26 cellular contexts compared by ENCODE assay signal in genomic region chr10:132280646-132281074, GRCh38. TPM values are rescaled to one million over a fixed set of nuclear protein-coding genes. Genes with fewer than 3 reads are reported as not detected.
DNase-seq lines count a peak whose midpoint lies in the region; ATAC-seq, FAIRE-seq and TF ChIP-seq lines count a peak whose summit lies in the region.
"Had no signal": no experiment of that assay in that cellular context is flagged by ENCODE, and none has a peak within 500 bp of the region (broad histone marks: within the 10 kb centered on the region; RNA-seq: fewer than 3 reads in every experiment).

No MANE protein-coding gene starts in this region.

- H3K4me1 Mint-ChIP-seq in activated CD8-positive, alpha-beta T cell treated with anti-CD3 and anti-CD28 coated beads, Interleukin-2, amount 10 ng/mL, durations not matched to agents 7 days and 5 days (ENCODE audit: low read depth): peaks cover 2% of the 10 kb centered on the region
- peaks cover 3% of the 10 kb centered on the region for H3K4me1 Mint-ChIP-seq in activated CD8-positive, alpha-beta T cell treated with anti-CD3 and anti-CD28 coated beads for 36 hours (ENCODE audit: low read depth)
- peaks cover 3% of the 10 kb centered on the region for H3K4me1 Mint-ChIP-seq in WTC11

- peaks cover 0 to 14% (median 0%) of the 10 kb centered on the region in 7 donors for H3K27me3 ChIP-seq in spleen (replicated peaks in 1 of 7)

- no peak for FAIRE-seq in kidney (lab: Jason Lieb, UNC)
- FAIRE-seq: G401.6, GM12878, HepG2 had no signal

- no peak overlapping the region for H3K4me3 Mint-ChIP-seq in activated CD8-positive, alpha-beta T cell treated with anti-CD3 and anti-CD28 coated beads, Interleukin-2, amount 10 ng/mL, durations not matched to agents 7 days and 5 days
- no peak overlapping the region for H3K4me3 Mint-ChIP-seq in activated CD8-positive, alpha-beta T cell treated with anti-CD3 and anti-CD28 coated beads for 36 hours
- no peak overlapping the region for H3K4me3 Mint-ChIP-seq in WTC11
- H3K4me3 Mint-ChIP-seq: CD8-positive, alpha-beta T cell had no signal

- intact Hi-C loops in activated CD8-positive, alpha-beta T cell treated with anti-CD3 and anti-CD28 coated beads for 36 hours (cut with micrococcal nuclease): no loop called here
- intact Hi-C loops in kidney (cut with DNase I): no loop called here
- intact Hi-C loops in spleen (cut with DNase I; ENCODE audit: low total_unique reads): no loop called here

- no peaks in the 10 kb centered on the region for H3K9me3 Mint-ChIP-seq in activated CD8-positive, alpha-beta T cell treated with anti-CD3 and anti-CD28 coated beads, Interleukin-2, amount 10 ng/mL, durations not matched to agents 7 days and 5 days (ENCODE audit: insufficient read depth)
- H3K9me3 Mint-ChIP-seq in activated CD8-positive, alpha-beta T cell treated with anti-CD3 and anti-CD28 coated beads for 36 hours: no peaks in the 10 kb centered on the region
- peaks cover 8% of the 10 kb centered on the region; the same call in 1 of the 2 replicates for H3K9me3 Mint-ChIP-seq in WTC11
- H3K9me3 Mint-ChIP-seq: CD8-positive, alpha-beta T cell had no signal

- no peak for TF ChIP-seq POLR2A in spleen (IDR thresholded peaks at IDR 0.05)
- TF ChIP-seq POLR2A in GM18505 (IDR thresholded peaks at IDR 0.05; ENCODE audit: borderline replicate concordance, extremely low read depth, insufficient read depth, insufficient read length): no peak

- H3K9ac ChIP-seq in kidney (ENCODE audit: low read length in 2 of 2): no peak overlapping the region

- H3K27ac ChIP-seq in kidney (ENCODE audit: low read depth in 2 of 2, low read length in 2 of 2) (no peak overlapping the region), spleen (no peak overlapping the region)
- H3K27ac ChIP-seq: SJSA1 had no signal

- DNase-seq in activated CD8-positive, alpha-beta T cell treated with anti-CD3 and anti-CD28 coated beads, Interleukin-2, amount 10 ng/mL, durations not matched to agents 7 days and 5 days: no peak
- no peak for DNase-seq in activated CD8-positive, alpha-beta T cell treated with anti-CD3 and anti-CD28 coated beads for 36 hours
- DNase-seq in WTC11 (ENCODE audit: low spot score): no peak
- DNase-seq in kidney: peak; percentile 61
- DNase-seq in spleen: peak; percentile 36
- DNase-seq: C1 segment of cervical spinal cord; Caco-2; CD8-positive, alpha-beta T cell; H7; Kasumi-1; NCI-H1092 treated with DMSO at 0.1 percent for 48 hours; NCI-H1436; NCI-H187; NCI-H2171 treated with DMSO at 0.1 percent for 48 hours; NCI-H524 treated with DMSO at 0.1 percent for 48 hours; NCI-H774; NK-92 treated with Interleukin-12 subunit alpha and Interleukin-12 subunit beta, amount 100 ng/mL, for 24 hours; PC-3; Right ventricle myocardium superior had no signal

- ATAC-seq in activated CD8-positive, alpha-beta T cell treated with anti-CD3 and anti-CD28 coated beads, Interleukin-2, amount 10 ng/mL, durations not matched to agents 7 days and 5 days: no peak
- ATAC-seq in activated CD8-positive, alpha-beta T cell treated with anti-CD3 and anti-CD28 coated beads for 36 hours: no peak
- ATAC-seq in WTC11: no peak
- no peak for ATAC-seq in GM18867 (IDR thresholded peaks at IDR 0.05; ENCODE audit: unreplicated experiment)
- no peak for ATAC-seq in GM18505 (IDR thresholded peaks at IDR 0.05; ENCODE audit: unreplicated experiment)
- ATAC-seq in GM19463 (IDR thresholded peaks at IDR 0.05; ENCODE audit: unreplicated experiment): no peak
- ATAC-seq: CD8-positive, alpha-beta T cell; GM12878; HepG2; PC-3 had no signal

- H3K36me3 ChIP-seq in kidney (ENCODE audit: control insufficient read depth in 1 of 2, insufficient read depth in 2 of 2, low read length in 2 of 2): no peaks in the 10 kb centered on the region
- no peaks in the 10 kb centered on the region for H3K36me3 ChIP-seq in spleen
- H3K36me3 ChIP-seq: SJSA1 had no signal

- peaks cover 3% of the 10 kb centered on the region for H3K27me3 Mint-ChIP-seq in activated CD8-positive, alpha-beta T cell treated with anti-CD3 and anti-CD28 coated beads, Interleukin-2, amount 10 ng/mL, durations not matched to agents 7 days and 5 days (ENCODE audit: low read depth)
- H3K27me3 Mint-ChIP-seq in activated CD8-positive, alpha-beta T cell treated with anti-CD3 and anti-CD28 coated beads for 36 hours: no peaks in the 10 kb centered on the region
- no peaks in the 10 kb centered on the region for H3K27me3 Mint-ChIP-seq in WTC11 (ENCODE audit: low read depth)

- peak overlapping the region; percentile 11 for H3K27ac Mint-ChIP-seq in activated CD8-positive, alpha-beta T cell treated with anti-CD3 and anti-CD28 coated beads, Interleukin-2, amount 10 ng/mL, durations not matched to agents 7 days and 5 days
- no peak overlapping the region for H3K27ac Mint-ChIP-seq in activated CD8-positive, alpha-beta T cell treated with anti-CD3 and anti-CD28 coated beads for 36 hours
- peak overlapping the region; percentile 80; the same call in 1 of the 2 replicates for H3K27ac Mint-ChIP-seq in WTC11
- H3K27ac Mint-ChIP-seq: CD8-positive, alpha-beta T cell had no signal

- WGBS in spleen, 5 donors: 90 to 95% (median 92%) methylated on average over 20 of the region's 20 CpGs

- POLR2A ChIA-PET in activated CD8-positive, alpha-beta T cell treated with anti-CD3 and anti-CD28 coated beads, Interleukin-2, amount 10 ng/mL, durations not matched to agents 7 days and 5 days (lab: Charles Lee): no interaction called here
- POLR2A ChIA-PET in activated CD8-positive, alpha-beta T cell treated with anti-CD3 and anti-CD28 coated beads for 36 hours (lab: Charles Lee): no interaction called here
- POLR2A ChIA-PET in WTC11 (lab: Charles Lee): no interaction called here

- no peak for TF ChIP-seq CTCF in activated CD8-positive, alpha-beta T cell treated with anti-CD3 and anti-CD28 coated beads for 36 hours (IDR thresholded peaks at IDR 0.05)
- TF ChIP-seq CTCF in WTC11 (IDR thresholded peaks at IDR 0.05) (no peak), kidney (IDR thresholded peaks at IDR 0.05; ENCODE audit: borderline replicate concordance, extremely low read depth, insufficient read depth) (no peak), spleen (IDR thresholded peaks at IDR 0.05 in 8 of 11, conservative IDR thresholded peaks at IDR 0.05 in 3 of 11) (no peak)

- H3K4me1 ChIP-seq in kidney (ENCODE audit: control insufficient read depth in 1 of 2, insufficient read depth in 1 of 2, low read depth in 1 of 2, low read length in 2 of 2) (no peaks in the 10 kb centered on the region), spleen (no peaks in the 10 kb centered on the region)
- H3K4me1 ChIP-seq: Caco-2, SJSA1 had no signal

- H3K9me3 ChIP-seq in kidney (ENCODE audit: control insufficient read depth in 1 of 2, low read length in 2 of 2) (no peaks in the 10 kb centered on the region), spleen (no peaks in the 10 kb centered on the region)
- H3K9me3 ChIP-seq: Caco-2, SJSA1 had no signal

- no peak overlapping the region for H3K4me3 ChIP-seq in kidney (ENCODE audit: low read length in 2 of 2)
- H3K4me3 ChIP-seq in spleen: no peak overlapping the region
- H3K4me3 ChIP-seq: GM12878, SJSA1 had no signal

- no peaks in the 10 kb centered on the region for H3K36me3 Mint-ChIP-seq in activated CD8-positive, alpha-beta T cell treated with anti-CD3 and anti-CD28 coated beads, Interleukin-2, amount 10 ng/mL, durations not matched to agents 7 days and 5 days (ENCODE audit: low read depth)
- no peaks in the 10 kb centered on the region for H3K36me3 Mint-ChIP-seq in activated CD8-positive, alpha-beta T cell treated with anti-CD3 and anti-CD28 coated beads for 36 hours (ENCODE audit: low read depth)
- no peaks in the 10 kb centered on the region for H3K36me3 Mint-ChIP-seq in WTC11
- H3K36me3 Mint-ChIP-seq: CD8-positive, alpha-beta T cell had no signal

- CTCF ChIA-PET in activated CD8-positive, alpha-beta T cell treated with anti-CD3 and anti-CD28 coated beads, Interleukin-2, amount 10 ng/mL, durations not matched to agents 7 days and 5 days (lab: Charles Lee): no interaction called here
- CTCF ChIA-PET in activated CD8-positive, alpha-beta T cell treated with anti-CD3 and anti-CD28 coated beads for 36 hours (lab: Charles Lee): interaction anchor here (1.6 kb wide), 1 partner anchor 81 kb away, joined by 4 read pairs; no protein-coding TSS in a partner anchor
- CTCF ChIA-PET in WTC11 (lab: Charles Lee): no interaction called here

RNA-seq across cellular contexts. Expression of gene STK32C, which starts 27.1 kb away (rescaled TPM):
- total RNA-seq in activated CD8-positive, alpha-beta T cell treated with anti-CD3 and anti-CD28 coated beads, Interleukin-2, amount 10 ng/mL, durations not matched to agents 7 days and 5 days: 10 to 100 TPM; 19.1 to 21.1 TPM
- total RNA-seq in activated CD8-positive, alpha-beta T cell treated with anti-CD3 and anti-CD28 coated beads for 36 hours: 10 to 100 TPM; 29.3 to 31.4 TPM
- 20.7 to 23.2 TPM (median 22.2 TPM) in 3 replicates for total RNA-seq in WTC11 (2021)
- 14.4 TPM for total RNA-seq in kidney
- polyA plus RNA-seq in kidney (ENCODE audit: insufficient read depth, low read depth, low replicate concordance): 11.6 TPM
- total RNA-seq in spleen: 10 to 100 TPM in 6 of 7 donors, 1 to 10 TPM in 1; 9.6 to 27.8 (median 15.4) TPM
- polyA plus RNA-seq in spleen: 10 to 100 TPM; 13.2 to 23.8 (median 16.0) TPM

RNA-seq across cellular contexts. Expression of gene LRRC27, which starts 51.3 kb away (rescaled TPM):
- 1 to 10 TPM; 3.3 to 3.8 TPM for total RNA-seq in activated CD8-positive, alpha-beta T cell treated with anti-CD3 and anti-CD28 coated beads, Interleukin-2, amount 10 ng/mL, durations not matched to agents 7 days and 5 days
- total RNA-seq in activated CD8-positive, alpha-beta T cell treated with anti-CD3 and anti-CD28 coated beads for 36 hours: 1 to 10 TPM; 2.7 to 3.5 TPM
- total RNA-seq in WTC11 (2021) (4.0 to 4.6 TPM (median 4.4 TPM) in 3 replicates), kidney (14.6 TPM), spleen (10 to 100 TPM; 11.9 to 29.9 (median 19.4) TPM)
- polyA plus RNA-seq in kidney (ENCODE audit: insufficient read depth, low read depth, low replicate concordance) (14.4 TPM), spleen (10 to 100 TPM in 1 of 3 donors, 1 to 10 TPM in 2; 6.1 to 13.0 (median 8.5) TPM)

Comparison
In these comparisons a context has a peak if more than half of its experiments do, and no peak if none do; other contexts are left out.
1. DNase-seq: peak in kidney (single experiment) and spleen (single experiment); none in activated CD8-positive, alpha-beta T cell treated with anti-CD3 and anti-CD28 coated beads, Interleukin-2, amount 10 ng/mL, durations not matched to agents 7 days and 5 days (single experiment), activated CD8-positive, alpha-beta T cell treated with anti-CD3 and anti-CD28 coated beads for 36 hours (single experiment) and WTC11 (single experiment).